24 cellular contexts compared by ENCODE assay signal in genomic region chr7:93927585-93927984, GRCh38. TPM values are rescaled to one million over a fixed set of nuclear protein-coding genes. Genes with fewer than 3 reads are reported as not detected.
"Had no signal": no experiment of that assay in that cellular context is flagged by ENCODE, and none has a peak within 500 bp of the region (broad histone marks: within the 10 kb centered on the region; RNA-seq: fewer than 3 reads in every experiment).

No MANE protein-coding gene starts in this region.

- H3K9me3 Mint-ChIP-seq: activated T-cell treated with anti-CD3 and anti-CD28 coated beads, Interleukin-2, amount 50 U/mL, for 72 hours; brain; memory B cell; stimulated activated naive B cell treated with anti-CD40 and anti-IgM and Interleukin-4, amounts not matched to agents 10 μg/mL and 1 μg/mL and 100 μg/mL, for 72 hours; type B pancreatic cell had no signal

- H3K36me3 Mint-ChIP-seq: activated naive CD8-positive, alpha-beta T cell; brain; memory B cell; naive thymus-derived CD4-positive, alpha-beta T cell; stimulated activated naive B cell treated with anti-CD40 and anti-IgM and Interleukin-4, amounts not matched to agents 10 μg/mL and 1 μg/mL and 100 μg/mL, for 72 hours had no signal

- H3K27me3 Mint-ChIP-seq: memory B cell had no signal

- H3K4me3 Mint-ChIP-seq: activated CD4-positive, alpha-beta T cell treated with anti-CD3 and anti-CD28 coated beads for 36 hours; activated CD8-positive, alpha-beta T cell treated with anti-CD3 and anti-CD28 coated beads, Interleukin-2, amount 10 ng/mL, durations not matched to agents 7 days and 5 days; activated naive CD8-positive, alpha-beta T cell; activated T-cell treated with anti-CD3 and anti-CD28 coated beads, Interleukin-2, amount 50 U/mL, for 72 hours; brain; memory B cell; naive thymus-derived CD4-positive, alpha-beta T cell; stimulated activated naive B cell treated with anti-CD40 and anti-IgM and Interleukin-4, amounts not matched to agents 10 μg/mL and 1 μg/mL and 100 μg/mL, for 72 hours; T-helper 17 cell; type B pancreatic cell had no signal

- ATAC-seq: activated CD4-positive, alpha-beta T cell treated with anti-CD3 and anti-CD28 coated beads for 36 hours; activated CD8-positive, alpha-beta T cell treated with anti-CD3 and anti-CD28 coated beads, Interleukin-2, amount 10 ng/mL, durations not matched to agents 7 days and 5 days; activated T-cell treated with anti-CD3 and anti-CD28 coated beads, Interleukin-2, amount 50 U/mL, for 72 hours; mucosa of descending colon; naive thymus-derived CD4-positive, alpha-beta T cell; stimulated activated naive B cell treated with anti-CD40 and anti-IgM and Interleukin-4, amounts not matched to agents 10 μg/mL and 1 μg/mL and 100 μg/mL, for 72 hours; T-helper 17 cell had no signal

- H3K27me3 ChIP-seq: ovary had no signal

- DNase-seq: activated CD4-positive, alpha-beta T cell treated with anti-CD3 and anti-CD28 coated beads for 36 hours; activated CD8-positive, alpha-beta memory T cell treated with anti-CD3 and anti-CD28 coated beads, Interleukin-2, amount 50 U/mL, for 48 hours; activated CD8-positive, alpha-beta T cell treated with anti-CD3 and anti-CD28 coated beads, Interleukin-2, amount 10 ng/mL, durations not matched to agents 7 days and 5 days; activated gamma-delta T cell; activated T-cell treated with anti-CD3 and anti-CD28 coated beads, Interleukin-2, amount 50 U/mL, for 72 hours; amniotic stem cell; cerebellar nuclear complex; dermis blood vessel endothelial cell; head of caudate nucleus; mucosa of descending colon; naive thymus-derived CD4-positive, alpha-beta T cell; ovary; stimulated activated CD4-positive, alpha-beta T cell treated with anti-CD3 and anti-CD28 coated beads, Interleukin-15, amount 100 ng/mL, for 24 hours; stimulated activated CD4-positive, alpha-beta T cell treated with anti-CD3 and anti-CD28 coated beads, Interleukin-4, amount 100 ng/mL, for 1 hour; stimulated activated naive B cell treated with anti-CD40 and anti-IgM and Interleukin-4, amounts not matched to agents 10 μg/mL and 1 μg/mL and 100 μg/mL, for 72 hours; T-helper 17 cell; WERI-Rb-1 had no signal

- H3K4me1 Mint-ChIP-seq: activated CD4-positive, alpha-beta T cell treated with anti-CD3 and anti-CD28 coated beads for 36 hours; naive thymus-derived CD4-positive, alpha-beta T cell; T-helper 17 cell had no signal

- H3K4me3 ChIP-seq: mucosa of descending colon, ovary, skin epidermis had no signal

- H3K27ac ChIP-seq: WERI-Rb-1 had no signal

- H3K36me3 ChIP-seq: ovary, WERI-Rb-1 had no signal

- H3K9me3 ChIP-seq: mucosa of descending colon, ovary had no signal

- H3K27ac Mint-ChIP-seq: activated CD4-positive, alpha-beta T cell treated with anti-CD3 and anti-CD28 coated beads for 36 hours; activated CD8-positive, alpha-beta T cell treated with anti-CD3 and anti-CD28 coated beads, Interleukin-2, amount 10 ng/mL, durations not matched to agents 7 days and 5 days; activated naive CD8-positive, alpha-beta T cell; activated T-cell treated with anti-CD3 and anti-CD28 coated beads, Interleukin-2, amount 50 U/mL, for 72 hours; brain; memory B cell; naive thymus-derived CD4-positive, alpha-beta T cell; stimulated activated naive B cell treated with anti-CD40 and anti-IgM and Interleukin-4, amounts not matched to agents 10 μg/mL and 1 μg/mL and 100 μg/mL, for 72 hours; T-helper 17 cell; type B pancreatic cell had no signal

RNA-seq across cellular contexts. Expression of gene GNG11, which starts 6.0 kb away (rescaled TPM):
- total RNA-seq: activated CD4-positive, alpha-beta T cell treated with anti-CD3 and anti-CD28 coated beads for 36 hours; activated CD8-positive, alpha-beta T cell treated with anti-CD3 and anti-CD28 coated beads, Interleukin-2, amount 10 ng/mL, durations not matched to agents 7 days and 5 days; activated T-cell treated with anti-CD3 and anti-CD28 coated beads, Interleukin-2, amount 50 U/mL, for 72 hours had no signal
- polyA plus RNA-seq: naive thymus-derived CD4-positive, alpha-beta T cell had no signal

RNA-seq across cellular contexts. Expression of gene GNGT1, which starts 21.2 kb away (rescaled TPM):
- total RNA-seq: activated CD4-positive, alpha-beta T cell treated with anti-CD3 and anti-CD28 coated beads for 36 hours; activated CD8-positive, alpha-beta T cell treated with anti-CD3 and anti-CD28 coated beads, Interleukin-2, amount 10 ng/mL, durations not matched to agents 7 days and 5 days; activated T-cell treated with anti-CD3 and anti-CD28 coated beads, Interleukin-2, amount 50 U/mL, for 72 hours; dermis blood vessel endothelial cell; fibroblast of villous mesenchyme; mucosa of descending colon; naive thymus-derived CD4-positive, alpha-beta T cell; T-helper 17 cell had no signal
- polyA plus RNA-seq: esophagus; naive thymus-derived CD4-positive, alpha-beta T cell had no signal

RNA-seq across cellular contexts. Expression of gene TFPI2, which starts 37.0 kb away (rescaled TPM):
- total RNA-seq: activated CD4-positive, alpha-beta T cell treated with anti-CD3 and anti-CD28 coated beads for 36 hours; activated CD8-positive, alpha-beta T cell treated with anti-CD3 and anti-CD28 coated beads, Interleukin-2, amount 10 ng/mL, durations not matched to agents 7 days and 5 days had no signal
- polyA plus RNA-seq: naive thymus-derived CD4-positive, alpha-beta T cell had no signal
